Comparison of ENCODE assay signal across 8 cellular contexts in the genomic region with DNA sequence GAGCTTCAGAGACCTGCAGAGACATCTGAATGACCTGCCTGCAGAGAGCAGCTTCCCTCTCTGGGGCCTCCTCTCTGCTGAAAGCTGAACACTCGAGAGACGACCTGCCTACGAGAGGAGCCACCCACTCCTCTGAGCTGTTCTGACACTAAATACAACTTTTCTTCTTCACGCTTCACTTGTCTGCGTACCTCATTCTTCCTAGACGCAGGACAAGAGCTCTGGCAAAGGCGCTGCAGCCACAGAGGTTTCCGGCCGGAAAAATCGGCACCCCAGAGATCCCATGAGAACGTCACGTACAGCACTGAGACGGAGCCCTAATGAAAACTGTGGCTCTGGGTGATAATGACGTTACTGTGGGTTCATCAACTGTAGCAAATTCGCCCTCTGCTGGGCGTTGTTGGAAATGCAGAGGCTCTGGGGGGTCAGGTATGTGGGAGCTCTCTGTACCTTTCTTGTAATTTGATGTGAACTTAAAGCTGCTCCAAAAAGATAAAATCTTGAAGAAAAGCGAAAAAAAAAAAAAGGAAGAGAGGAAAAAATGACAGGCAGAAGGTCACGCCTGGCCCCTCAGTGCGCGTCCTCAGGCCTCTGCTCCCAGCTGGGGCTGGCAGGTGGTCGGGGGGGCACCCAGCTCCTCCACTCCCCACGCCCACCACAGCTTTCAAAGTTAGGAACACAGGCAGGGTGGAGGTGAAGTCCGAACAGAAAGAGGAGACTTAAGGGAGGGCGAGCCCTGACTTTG.
A peak's percentile ranks its signal among the peaks of the same experiment; 100 is the strongest.
DNase-seq lines count a peak whose midpoint lies in the region; ATAC-seq lines count a peak whose summit lies in the region.

No MANE protein-coding gene starts in this region.

- no peaks in the 10 kb centered on the region for H3K79me1 ChIP-seq in mesenchymal stem cell (replicated peaks; ENCODE audit: low read length, poor library complexity, severe bottlenecking)

- DNase-seq in AG20443 (ENCODE audit: low spot score), result peak; percentile 81
- DNase-seq in NCI-H748 (lab: John Stamatoyannopoulos, UW; ENCODE audit: unreplicated experiment), result peak; percentile 89
- peak; percentile 97 for DNase-seq in activated CD4-positive, alpha-beta T cell treated with anti-CD3 and anti-CD28 coated beads, Interleukin-2, amount 50 U/mL, for 48 hours
- peak; percentile 88 for DNase-seq in effector CD8-positive, alpha-beta T cell (lab: John Stamatoyannopoulos, UW)
- DNase-seq in mesenchymal stem cell, result peak; percentile 85
- peak; percentile 90 for DNase-seq in stimulated activated CD8-positive, alpha-beta memory T cell treated with anti-CD3 and anti-CD28 coated beads, Interleukin-12 subunit alpha, Interleukin-12 subunit beta, amount 100 ng/mL, for 1 hour (ENCODE audit: low read depth)

- peak overlapping the region; percentile 85 for H2AFZ ChIP-seq in mesenchymal stem cell (ENCODE audit: low read depth, low read length)

- H3K4me1 ChIP-seq in mesenchymal stem cell (ENCODE audit: control insufficient read depth, insufficient read depth, low read depth, low read length), result peaks cover 19% of the 10 kb centered on the region

- no peak overlapping the region for H3K14ac ChIP-seq in mesenchymal stem cell (ENCODE audit: low read length in 2 of 2)

- peak; percentile 80 for ATAC-seq in GM19025 (IDR thresholded peaks at IDR 0.05; ENCODE audit: low read depth, unreplicated experiment)
- ATAC-seq in HG03342 (IDR thresholded peaks at IDR 0.05; ENCODE audit: unreplicated experiment), result peak; percentile 86

- no peak overlapping the region for H2BK15ac ChIP-seq in mesenchymal stem cell (ENCODE audit: low read depth, poor library complexity, severe bottlenecking)

- 22% methylated on average over 24 of the region's 24 CpGs for WGBS in mesenchymal stem cell

- H3K4me2 ChIP-seq in mesenchymal stem cell (ENCODE audit: low read length, poor library complexity, severe bottlenecking), result peak overlapping the region; percentile 77

- no peak overlapping the region for H2AK5ac ChIP-seq in mesenchymal stem cell (ENCODE audit: low read length, severe bottlenecking)

- H3K9ac ChIP-seq in mesenchymal stem cell (ENCODE audit: low read length), result peak overlapping the region; percentile 67

- no peaks in the 10 kb centered on the region for H3K36me3 ChIP-seq in mesenchymal stem cell (ENCODE audit: control insufficient read depth in 1 of 2, insufficient read depth in 2 of 2, low read depth in 1 of 2, low read length in 2 of 2)

- H4K91ac ChIP-seq in mesenchymal stem cell (ENCODE audit: low read length), result no peak overlapping the region

- H2BK12ac ChIP-seq in mesenchymal stem cell (ENCODE audit: low read length in 2 of 2), result no peak overlapping the region

- peak overlapping the region; percentile 44 to 75 for H3K4me3 ChIP-seq in mesenchymal stem cell (ENCODE audit: insufficient read depth in 1 of 2, low read depth in 1 of 2, low read length in 2 of 2)

- no peak overlapping the region for H2BK120ac ChIP-seq in mesenchymal stem cell (ENCODE audit: low read depth, low read length)

- H4K8ac ChIP-seq in mesenchymal stem cell (ENCODE audit: low read length), result peak overlapping the region; percentile 10

- peak overlapping the region; percentile 30 for H3K27ac ChIP-seq in mesenchymal stem cell (ENCODE audit: low read length, poor library complexity, severe bottlenecking)

- peaks cover 0 to 3% of the 10 kb centered on the region in 2 experiments for H3K27me3 ChIP-seq in mesenchymal stem cell (ENCODE audit: control insufficient read depth in 1 of 2, insufficient read depth in 1 of 2, low read length in 2 of 2)

- H3K4ac ChIP-seq in mesenchymal stem cell (ENCODE audit: low read depth in 1 of 2, low read length in 2 of 2), result no peak overlapping the region

- no peak overlapping the region for H2BK5ac ChIP-seq in mesenchymal stem cell (ENCODE audit: low read depth, low read length, poor library complexity, severe bottlenecking)

- H3K18ac ChIP-seq in mesenchymal stem cell (ENCODE audit: low read depth in 1 of 2, low read length in 2 of 2), result peak overlapping the region in 1 of 2 experiments; percentile 2

- no peak overlapping the region for H3K23ac ChIP-seq in mesenchymal stem cell (ENCODE audit: low read length in 2 of 2)

- peaks cover 9% of the 10 kb centered on the region for H3K9me3 ChIP-seq in mesenchymal stem cell (ENCODE audit: control insufficient read depth, low read length)

Comparison
In these comparisons a context has a peak if more than half of its experiments do, and no peak if none do; other contexts are left out.
1. Peak in every context shown above with its lines: DNase-seq, ATAC-seq, H3K4me3 ChIP-seq and H3K27ac ChIP-seq.